10 cellular contexts compared by ENCODE assay signal in genomic region chr3:186277268-186277909, GRCh38.
A peak's percentile ranks its signal among the peaks of the same experiment; 100 is the strongest.
DNase-seq lines count a peak whose midpoint lies in the region; ATAC-seq and TF ChIP-seq lines count a peak whose summit lies in the region.
"Had no signal": no experiment of that assay in that cellular context is flagged by ENCODE, and none has a peak within 500 bp of the region (broad histone marks: within the 10 kb centered on the region; RNA-seq: fewer than 3 reads in every experiment).

No MANE protein-coding gene starts in this region.

- H3K36me3 ChIP-seq in SK-N-MC (ENCODE audit: insufficient read depth, low read length): no peaks in the 10 kb centered on the region

- peaks cover 52% of the 10 kb centered on the region for H3K27me3 Mint-ChIP-seq in mesothelial cell of epicardium (ENCODE audit: low read depth)
- H3K27me3 Mint-ChIP-seq: B cell had no signal

- H3K9ac ChIP-seq in SK-N-MC (ENCODE audit: insufficient read length): no peak overlapping the region
- H3K9ac ChIP-seq: KMS-11 had no signal

- no peaks in the 10 kb centered on the region for H3K9me3 ChIP-seq in SK-N-MC (ENCODE audit: low read depth, low read length)

- ATAC-seq in left cardiac atrium (peak; percentile 72 to 86), esophagus mucosa (no peak)

- H3K4me3 ChIP-seq in SK-N-MC: no peak overlapping the region

- no peak overlapping the region for H3K4me3 Mint-ChIP-seq in mesothelial cell of epicardium
- H3K4me3 Mint-ChIP-seq: B cell had no signal

- DNase-seq in DMS53 (lab: John Stamatoyannopoulos, UW): peak; percentile 10
- no peak for DNase-seq in DMS53 treated with DMSO at 0.1 percent for 48 hours (lab: John Stamatoyannopoulos, UW; ENCODE audit: unreplicated experiment)
- DNase-seq in SK-N-MC (ENCODE audit: low read depth, low spot score): peak; percentile 66
- DNase-seq in left cardiac atrium: peak; percentile 31
- peak; percentile 59 for DNase-seq in stromal cell of bone marrow (ENCODE audit: low read depth)
- no peak for DNase-seq in NOMO-1 treated with DMSO at 0.1 percent for 48 hours (lab: John Stamatoyannopoulos, UW; ENCODE audit: unreplicated experiment)
- no peak for DNase-seq in mesothelial cell of epicardium (ENCODE audit: low spot score in 2 of 2, unreplicated experiment in 2 of 2)

- no peak overlapping the region for H3K27ac Mint-ChIP-seq in mesothelial cell of epicardium
- H3K27ac Mint-ChIP-seq: B cell had no signal

- no peak for TF ChIP-seq CTCF in mesothelial cell of epicardium (IDR thresholded peaks at IDR 0.05; ENCODE audit: unreplicated experiment)

- peaks cover 4% of the 10 kb centered on the region for H3K4me1 Mint-ChIP-seq in mesothelial cell of epicardium

- no peak overlapping the region for H3K27ac ChIP-seq in SK-N-MC
- H3K27ac ChIP-seq: KMS-11 had no signal

- H3K36me3 Mint-ChIP-seq in mesothelial cell of epicardium: no peaks in the 10 kb centered on the region

- intact Hi-C loops in left cardiac atrium (cut with DNase I): loop anchor here (5.0 kb wide), 2 partner anchors 265 to 295 kb away; partner anchors contain the start of gene CRYGS (in 1 of the 2)

- H3K9me3 Mint-ChIP-seq in mesothelial cell of epicardium: no peaks in the 10 kb centered on the region

Comparison
In these comparisons a context has a peak if more than half of its experiments do, and no peak if none do; other contexts are left out.
1. DNase-seq: peak in DMS53 (single experiment), SK-N-MC (single experiment), left cardiac atrium (single experiment) and stromal cell of bone marrow (single experiment); none in DMS53 treated with DMSO at 0.1 percent for 48 hours (single experiment), NOMO-1 treated with DMSO at 0.1 percent for 48 hours (single experiment) and mesothelial cell of epicardium (0 of 2).